ENCODE assay signal across 16 cellular contexts in genomic region chr1:202293620-202294019, GRCh38. TPM values are rescaled to one million over a fixed set of nuclear protein-coding genes. Genes with fewer than 3 reads are reported as not detected.
A peak's percentile ranks its signal among the peaks of the same experiment; 100 is the strongest.
DNase-seq lines count a peak whose midpoint lies in the region; ATAC-seq and TF ChIP-seq lines count a peak whose summit lies in the region.
"Had no signal": no experiment of that assay in that cellular context is flagged by ENCODE, and none has a peak within 500 bp of the region (broad histone marks: within the 10 kb centered on the region; RNA-seq: fewer than 3 reads in every experiment).

No MANE protein-coding gene starts in this region.

- no peaks in the 10 kb centered on the region for H3K36me3 ChIP-seq in CD4-positive, CD25-positive, alpha-beta regulatory T cell (ENCODE audit: control insufficient read depth, insufficient read depth, low read length)
- H3K36me3 ChIP-seq in CD8-positive, alpha-beta T cell (ENCODE audit: insufficient read depth, low read length), result no peaks in the 10 kb centered on the region
- peaks cover 9 to 17% of the 10 kb centered on the region in 2 donors for H3K36me3 ChIP-seq in ascending aorta
- H3K36me3 ChIP-seq: SJSA1 had no signal

- intact Hi-C loops in CD8-positive, alpha-beta T cell (cut with DNase I, micrococcal nuclease), result loop anchor here in 1 of 2 experiments (2.0 kb wide), 2 partner anchors 19 to 21 kb away; no protein-coding TSS in a partner anchor
- intact Hi-C loops in ascending aorta (cut with DNase I), result no loop called here

- H3K27ac ChIP-seq in CD4-positive, CD25-positive, alpha-beta regulatory T cell (ENCODE audit: insufficient read depth, low read length, poor library complexity, severe bottlenecking), result peak overlapping the region; percentile 34
- H3K27ac ChIP-seq in CD8-positive, alpha-beta T cell (ENCODE audit: low read depth, low read length), result no peak overlapping the region
- no peak overlapping the region for H3K27ac ChIP-seq in ascending aorta
- H3K27ac ChIP-seq: PC-9, SJSA1 had no signal

- H3K27ac Mint-ChIP-seq in CD4-positive, CD25-positive, alpha-beta regulatory T cell, result peak overlapping the region; percentile 89 to 90 (median 89)
- H3K27ac Mint-ChIP-seq in natural killer cell treated with Interleukin-12 subunit alpha and Interleukin-12 subunit beta and Interleukin-15 and Interleukin-18, amount 100 ng/mL, for 72 hours, result peak overlapping the region; percentile 51 to 70
- no peak overlapping the region for H3K27ac Mint-ChIP-seq in CD8-positive, alpha-beta T cell
- H3K27ac Mint-ChIP-seq: HFFc6 had no signal

- no peak for ATAC-seq in CD4-positive, CD25-positive, alpha-beta regulatory T cell (ENCODE audit: low read depth in 2 of 2)
- no peak for ATAC-seq in natural killer cell treated with Interleukin-12 subunit alpha and Interleukin-12 subunit beta and Interleukin-15 and Interleukin-18, amount 100 ng/mL, for 72 hours
- no peak for ATAC-seq in CD8-positive, alpha-beta T cell
- ATAC-seq in GM18870 (IDR thresholded peaks at IDR 0.05; ENCODE audit: unreplicated experiment), result no peak

- no peak for DNase-seq in CD4-positive, CD25-positive, alpha-beta regulatory T cell
- peak; percentile 21 for DNase-seq in HCEC 1CT
- DNase-seq in fibroblast of the aortic adventitia (ENCODE audit: low read depth), result peak; percentile 51
- DNase-seq in natural killer cell treated with Interleukin-12 subunit alpha and Interleukin-12 subunit beta and Interleukin-15 and Interleukin-18, amount 100 ng/mL, for 72 hours (ENCODE audit: low spot score), result no peak
- no peak for DNase-seq in CD8-positive, alpha-beta T cell
- no peak for DNase-seq in ascending aorta (ENCODE audit: low spot score in 2 of 2)
- DNase-seq: DMS79, HFFc6, IMR-90, NCI-H1417 treated with DMSO at 0.1 percent for 48 hours, NCI-H1930, NCI-H226, NCI-H524 treated with DMSO at 0.1 percent for 48 hours had no signal

- no peaks in the 10 kb centered on the region for H3K9me3 ChIP-seq in CD4-positive, CD25-positive, alpha-beta regulatory T cell (ENCODE audit: control insufficient read depth in 2 of 2, low read length in 2 of 2)
- H3K9me3 ChIP-seq in CD8-positive, alpha-beta T cell (ENCODE audit: low read length), result no peaks in the 10 kb centered on the region
- no peaks in the 10 kb centered on the region for H3K9me3 ChIP-seq in ascending aorta
- H3K9me3 ChIP-seq: SJSA1 had no signal

- CTCF ChIA-PET in CD8-positive, alpha-beta T cell (lab: Charles Lee), result interaction anchor here (1.0 kb wide), 1 partner anchor 101 kb away, joined by 3 read pairs; no protein-coding TSS in a partner anchor

- peak overlapping the region in 1 of 4 donors; percentile 33 for H3K4me3 Mint-ChIP-seq in CD4-positive, CD25-positive, alpha-beta regulatory T cell
- H3K4me3 Mint-ChIP-seq in natural killer cell treated with Interleukin-12 subunit alpha and Interleukin-12 subunit beta and Interleukin-15 and Interleukin-18, amount 100 ng/mL, for 72 hours, result no peak overlapping the region
- no peak overlapping the region for H3K4me3 Mint-ChIP-seq in CD8-positive, alpha-beta T cell
- H3K4me3 Mint-ChIP-seq: HFFc6 had no signal

- H3K4me1 ChIP-seq in CD4-positive, CD25-positive, alpha-beta regulatory T cell (ENCODE audit: control insufficient read depth, insufficient read depth, low read length, poor library complexity, severe bottlenecking), result peaks cover 26% of the 10 kb centered on the region
- H3K4me1 ChIP-seq in CD8-positive, alpha-beta T cell (ENCODE audit: insufficient read depth, low read length), result peaks cover 17% of the 10 kb centered on the region
- peaks cover 0 to 13% of the 10 kb centered on the region in 2 donors for H3K4me1 ChIP-seq in ascending aorta

- peaks cover 5 to 33% (median 21%) of the 10 kb centered on the region in 4 donors for H3K4me1 Mint-ChIP-seq in CD4-positive, CD25-positive, alpha-beta regulatory T cell
- H3K4me1 Mint-ChIP-seq in natural killer cell treated with Interleukin-12 subunit alpha and Interleukin-12 subunit beta and Interleukin-15 and Interleukin-18, amount 100 ng/mL, for 72 hours (ENCODE audit: low read depth in 2 of 2), result peaks cover 22 to 33% of the 10 kb centered on the region in 2 donors
- peaks cover 20% of the 10 kb centered on the region for H3K4me1 Mint-ChIP-seq in CD8-positive, alpha-beta T cell (ENCODE audit: low read depth)

- peaks cover 9% of the 10 kb centered on the region for H3K27me3 Mint-ChIP-seq in CD4-positive, CD25-positive, alpha-beta regulatory T cell
- no peaks in the 10 kb centered on the region for H3K27me3 Mint-ChIP-seq in natural killer cell treated with Interleukin-12 subunit alpha and Interleukin-12 subunit beta and Interleukin-15 and Interleukin-18, amount 100 ng/mL, for 72 hours
- no peaks in the 10 kb centered on the region for H3K27me3 Mint-ChIP-seq in CD8-positive, alpha-beta T cell (ENCODE audit: low read depth)

- H3K36me3 Mint-ChIP-seq in CD4-positive, CD25-positive, alpha-beta regulatory T cell, result no peaks in the 10 kb centered on the region
- no peaks in the 10 kb centered on the region for H3K36me3 Mint-ChIP-seq in natural killer cell treated with Interleukin-12 subunit alpha and Interleukin-12 subunit beta and Interleukin-15 and Interleukin-18, amount 100 ng/mL, for 72 hours
- no peaks in the 10 kb centered on the region for H3K36me3 Mint-ChIP-seq in CD8-positive, alpha-beta T cell

- POLR2A ChIA-PET in CD8-positive, alpha-beta T cell (lab: Charles Lee), result no interaction called here

- H3K4me3 ChIP-seq in CD4-positive, CD25-positive, alpha-beta regulatory T cell (ENCODE audit: low read depth, low read length), result no peak overlapping the region
- H3K4me3 ChIP-seq in fibroblast of the aortic adventitia (ENCODE audit: low read depth, low read length) (no peak overlapping the region), ascending aorta (no peak overlapping the region)
- H3K4me3 ChIP-seq in CD8-positive, alpha-beta T cell (ENCODE audit: low read depth, low read length), result no peak overlapping the region
- H3K4me3 ChIP-seq: PC-9, SJSA1 had no signal

- TF ChIP-seq CTCF in fibroblast of the aortic adventitia (IDR thresholded peaks at IDR 0.05; ENCODE audit: insufficient read depth, low read length) (no peak), ascending aorta (IDR thresholded peaks at IDR 0.05) (no peak)
- no peak for TF ChIP-seq CTCF in CD8-positive, alpha-beta T cell (IDR thresholded peaks at IDR 0.05)

- H3K9me3 Mint-ChIP-seq in CD4-positive, CD25-positive, alpha-beta regulatory T cell, result peaks cover 0 to 1% (median 0%) of the 10 kb centered on the region in 7 donors
- no peaks in the 10 kb centered on the region for H3K9me3 Mint-ChIP-seq in natural killer cell treated with Interleukin-12 subunit alpha and Interleukin-12 subunit beta and Interleukin-15 and Interleukin-18, amount 100 ng/mL, for 72 hours
- no peaks in the 10 kb centered on the region for H3K9me3 Mint-ChIP-seq in CD8-positive, alpha-beta T cell
- H3K9me3 Mint-ChIP-seq: HFFc6 had no signal

- no peaks in the 10 kb centered on the region for H3K27me3 ChIP-seq in CD4-positive, CD25-positive, alpha-beta regulatory T cell (ENCODE audit: control insufficient read depth, insufficient read depth, low read length)
- no peaks in the 10 kb centered on the region for H3K27me3 ChIP-seq in CD8-positive, alpha-beta T cell (ENCODE audit: insufficient read depth, low read length)
- H3K27me3 ChIP-seq in ascending aorta, result no peaks in the 10 kb centered on the region
- H3K27me3 ChIP-seq: SJSA1 had no signal

RNA-seq across cellular contexts. Expression of gene UBE2T, which starts 48.1 kb away (rescaled TPM):
- 1.2 TPM for total RNA-seq in CD4-positive, CD25-positive, alpha-beta regulatory T cell
- 10 to 100 TPM; 12.4 to 16.1 (median 15.1) TPM for polyA plus RNA-seq in CD4-positive, CD25-positive, alpha-beta regulatory T cell
- total RNA-seq in fibroblast of the aortic adventitia (ENCODE audit: low replicate concordance) (1.6 and 58.9 TPM in 2 replicates), ascending aorta (not detected)
- 10 to 100 TPM; 49.0 to 55.5 TPM for total RNA-seq in natural killer cell treated with Interleukin-12 subunit alpha and Interleukin-12 subunit beta and Interleukin-15 and Interleukin-18, amount 100 ng/mL, for 72 hours
- total RNA-seq in CD8-positive, alpha-beta T cell, result under 1 TPM; 0.54 to 0.67 TPM

RNA-seq across cellular contexts. Expression of gene PPP1R12B, which starts 54.9 kb away (rescaled TPM):
- 32.5 TPM for total RNA-seq in CD4-positive, CD25-positive, alpha-beta regulatory T cell
- 1 to 10 TPM; 3.8 to 6.4 (median 4.2) TPM for polyA plus RNA-seq in CD4-positive, CD25-positive, alpha-beta regulatory T cell
- 26.8 and 47.1 TPM in 2 replicates for total RNA-seq in fibroblast of the aortic adventitia (ENCODE audit: low replicate concordance)
- 10 to 100 TPM; 27.1 to 51.8 TPM for total RNA-seq in natural killer cell treated with Interleukin-12 subunit alpha and Interleukin-12 subunit beta and Interleukin-15 and Interleukin-18, amount 100 ng/mL, for 72 hours
- total RNA-seq in CD8-positive, alpha-beta T cell, result 10 to 100 TPM; 11.6 to 12.3 TPM
- 404 TPM for total RNA-seq in ascending aorta

Comparison
In these comparisons a context has a peak if more than half of its experiments do, and no peak if none do; other contexts are left out.
1. DNase-seq: peak in HCEC 1CT (single experiment) and fibroblast of the aortic adventitia (single experiment); none in CD4-positive, CD25-positive, alpha-beta regulatory T cell (0 of 3), natural killer cell treated with Interleukin-12 subunit alpha and Interleukin-12 subunit beta and Interleukin-15 and Interleukin-18, amount 100 ng/mL, for 72 hours (single experiment), CD8-positive, alpha-beta T cell (0 of 7) and ascending aorta (0 of 2).